17 cellular contexts compared by ENCODE assay signal in the genomic region with DNA sequence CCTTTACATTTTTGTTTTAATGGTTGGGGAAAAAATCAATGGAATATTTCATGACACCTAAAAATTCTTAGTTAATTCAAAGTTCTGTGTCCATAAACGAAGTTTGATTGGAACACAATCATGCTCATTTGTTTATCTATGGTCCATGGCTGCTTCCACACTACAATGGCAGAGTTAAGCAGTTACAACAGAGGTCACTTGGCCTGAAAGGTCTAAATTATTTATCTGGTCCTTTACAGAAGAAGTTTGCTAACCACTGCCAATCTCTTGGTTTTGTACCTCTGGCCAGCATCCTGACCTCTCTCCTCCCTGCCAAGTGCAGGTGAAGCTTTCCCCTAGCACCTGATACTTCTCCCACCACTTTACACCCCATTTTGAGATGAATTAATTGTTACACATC.
DNase-seq lines count a peak whose midpoint lies in the region; ATAC-seq, FAIRE-seq and TF ChIP-seq lines count a peak whose summit lies in the region.
"Had no signal": no experiment of that assay in that cellular context is flagged by ENCODE, and none has a peak within 500 bp of the region (broad histone marks: within the 10 kb centered on the region; RNA-seq: fewer than 3 reads in every experiment).

No MANE protein-coding gene starts in this region.

- no peaks in the 10 kb centered on the region for H3K27me3 ChIP-seq in H9 (ENCODE audit: insufficient read depth, low read length)
- H3K27me3 ChIP-seq in H1 (replicated peaks in 1 of 4; ENCODE audit: control insufficient read depth in 3 of 4, extremely low read depth in 1 of 4, insufficient read depth in 3 of 4, low read length in 3 of 4): no peaks in the 10 kb centered on the region
- H3K27me3 ChIP-seq: BLaER1 treated with 17β-estradiol and CSF1 and Interleukin-3, amounts not matched to agents 10 nM and 100 nM had no signal

- H2BK120ac ChIP-seq in H9 (ENCODE audit: low read depth, low read length, poor library complexity, severe bottlenecking) (no peak overlapping the region), H1 (replicated peaks; ENCODE audit: low read depth, low read length) (peak overlapping the region; percentile 22)

- H3K36me3 ChIP-seq in H1 (ENCODE audit: control insufficient read depth in 2 of 4, insufficient read depth in 4 of 4, low read length in 3 of 4): no peaks in the 10 kb centered on the region; a peak in 1 of 8 replicates

- H3K4me2 ChIP-seq in H9 (ENCODE audit: insufficient read depth, insufficient read length, low read length) (no peak overlapping the region), H1 (ENCODE audit: insufficient read depth in 1 of 2, low read depth in 2 of 2, low read length in 2 of 2) (no peak overlapping the region)
- H3K4me2 ChIP-seq: BLaER1 treated with 17β-estradiol and CSF1 and Interleukin-3, amounts not matched to agents 10 nM and 100 nM had no signal

- H2AFZ ChIP-seq in H9 (ENCODE audit: low read length): no peak overlapping the region
- no peak overlapping the region for H2AFZ ChIP-seq in H1 (ENCODE audit: low read length)

- no peak overlapping the region for H3K4me3 ChIP-seq in H1 (ENCODE audit: extremely low read depth in 1 of 4, insufficient read depth in 2 of 4, low read depth in 3 of 4, low read length in 4 of 4)
- H3K4me3 ChIP-seq: BLaER1 treated with 17β-estradiol and CSF1 and Interleukin-3, amounts not matched to agents 10 nM and 100 nM had no signal

- H3K79me2 ChIP-seq in H9 (ENCODE audit: insufficient read depth, low read length) (peaks cover 13% of the 10 kb centered on the region; the same call in 1 of the 2 replicates), H1 (ENCODE audit: control insufficient read depth in 1 of 2, insufficient read depth in 2 of 2, low read length in 2 of 2) (peaks cover 0 to 64% of the 10 kb centered on the region in 2 experiments; a peak in 3 of 4 replicates)

- H3K4me1 ChIP-seq in H9 (ENCODE audit: insufficient read depth, low read length): no peaks in the 10 kb centered on the region; the same call in 1 of the 2 replicates
- H3K4me1 ChIP-seq in H1 (replicated peaks in 1 of 4; ENCODE audit: control insufficient read depth in 3 of 4, insufficient read depth in 4 of 4, low read length in 3 of 4): no peaks in the 10 kb centered on the region

- no peak for TF ChIP-seq POLR2A in H1 (IDR thresholded peaks at IDR 0.05; ENCODE audit: control extremely low read depth in 1 of 2, low read depth in 2 of 2, low read length in 2 of 2)

- H3K36me3 Mint-ChIP-seq in H9 (ENCODE audit: insufficient read depth in 1 of 3, low read depth in 3 of 3): peaks cover 2 to 5% (median 3%) of the 10 kb centered on the region in 3 experiments; a peak in 6 of 7 replicates
- H3K36me3 Mint-ChIP-seq in nephron progenitor cell (ENCODE audit: low read depth): peaks cover 21% of the 10 kb centered on the region
- peaks cover 3% of the 10 kb centered on the region for H3K36me3 Mint-ChIP-seq in activated naive CD4-positive, alpha-beta T cell treated with anti-CD3 and anti-CD28 coated beads for 36 hours (ENCODE audit: low read depth)

- intact Hi-C loops in activated naive CD4-positive, alpha-beta T cell treated with anti-CD3 and anti-CD28 coated beads for 36 hours (cut with micrococcal nuclease): no loop called here
- intact Hi-C loops in Right ventricle myocardium superior (cut with DNase I): no loop called here

- DNase-seq in DMS 273 (lab: John Stamatoyannopoulos, UW; ENCODE audit: unreplicated experiment) (peak; percentile 55), DMS 273 treated with DMSO at 0.1 percent for 48 hours (lab: John Stamatoyannopoulos, UW) (no peak), H9 (no peak), H1 (ENCODE audit: low read depth in 1 of 2, low spot score in 2 of 2) (no peak), nephron progenitor cell (no peak), Right ventricle myocardium superior (no peak)
- DNase-seq in activated naive CD4-positive, alpha-beta T cell treated with anti-CD3 and anti-CD28 coated beads for 36 hours: no peak
- DNase-seq: CD8-positive, alpha-beta T cell; Kasumi-1; NCI-H1417 treated with DMSO at 0.1 percent for 48 hours; NCI-H2029 treated with DMSO at 0.1 percent for 48 hours; NCI-H345; NCI-H82 had no signal

- H3K9me3 ChIP-seq in H9 (ENCODE audit: control insufficient read depth, low read depth, low read length) (no peaks in the 10 kb centered on the region), H1 (ENCODE audit: insufficient read depth in 2 of 2, low read depth in 1 of 2, low read length in 1 of 2) (no peaks in the 10 kb centered on the region)

- H3K9me3 Mint-ChIP-seq in H9 (no peaks in the 10 kb centered on the region), nephron progenitor cell (peaks cover 5% of the 10 kb centered on the region)
- H3K9me3 Mint-ChIP-seq in activated naive CD4-positive, alpha-beta T cell treated with anti-CD3 and anti-CD28 coated beads for 36 hours: no peaks in the 10 kb centered on the region
- H3K9me3 Mint-ChIP-seq: CD8-positive, alpha-beta T cell had no signal

- no peak for TF ChIP-seq EP300 in H1 (IDR thresholded peaks at IDR 0.05; ENCODE audit: borderline replicate concordance in 1 of 2, low read depth in 2 of 2, low read length in 2 of 2)

- H4K20me1 ChIP-seq in H9 (ENCODE audit: control insufficient read depth, insufficient read depth, insufficient read length) (no peaks in the 10 kb centered on the region), H1 (replicated peaks in 1 of 2; ENCODE audit: control insufficient read depth in 1 of 2, insufficient read depth in 2 of 2, low read length in 2 of 2) (peaks cover 1 to 11% of the 10 kb centered on the region in 2 experiments)

- H3K4ac ChIP-seq in H9 (ENCODE audit: low read depth, low read length): no peak overlapping the region
- no peak overlapping the region for H3K4ac ChIP-seq in H1 (replicated peaks; ENCODE audit: insufficient read length, low read depth, low read length)

- H3K9ac ChIP-seq in H9 (ENCODE audit: extremely low read depth, insufficient read length, low read length) (no peak overlapping the region), H1 (replicated peaks in 1 of 4; ENCODE audit: extremely low read depth in 1 of 4, low read depth in 3 of 4, low read length in 3 of 4) (no peak overlapping the region)
- H3K9ac ChIP-seq: BLaER1 treated with 17β-estradiol and CSF1 and Interleukin-3, amounts not matched to agents 10 nM and 100 nM had no signal

- H3K27me3 Mint-ChIP-seq in H9 (ENCODE audit: low read depth) (no peaks in the 10 kb centered on the region), nephron progenitor cell (ENCODE audit: low read depth, poor library complexity) (peaks cover 3% of the 10 kb centered on the region)
- H3K27me3 Mint-ChIP-seq in activated naive CD4-positive, alpha-beta T cell treated with anti-CD3 and anti-CD28 coated beads for 36 hours (ENCODE audit: low read depth): no peaks in the 10 kb centered on the region

- WGBS in H9 (ENCODE audit: extremely low coverage, insufficient read length, low lambda C conversion rate): no CpG with 5 or more reads among the region's 1 CpG
- WGBS in H1 (ENCODE audit: extremely low coverage in 1 of 2, insufficient coverage in 1 of 2, insufficient read length in 1 of 2, insufficient replicate concordance in 2 of 2, low coverage in 1 of 2, low lambda C conversion rate in 2 of 2, missing lambda C conversion rate in 1 of 2), 2 experiments: 88% methylated on average over 1 of the region's 1 CpG; no CpG with 5 or more reads in 1 of the 2 experiments

- H3K14ac ChIP-seq in H9 (ENCODE audit: insufficient read depth, low read length) (no peak overlapping the region), H1 (ENCODE audit: insufficient read length) (no peak overlapping the region)

- H3K79me1 ChIP-seq in H9 (ENCODE audit: insufficient read depth, low read depth, low read length, poor library complexity, severe bottlenecking) (peaks cover 6% of the 10 kb centered on the region), H1 (ENCODE audit: low read depth, low read length) (peaks cover 5% of the 10 kb centered on the region; the same call in 1 of the 2 replicates)

- ATAC-seq in GM18870 (IDR thresholded peaks at IDR 0.05; ENCODE audit: unreplicated experiment): no peak
- no peak for ATAC-seq in Right ventricle myocardium superior (ENCODE audit: poor library complexity)
- ATAC-seq: CD8-positive, alpha-beta T cell had no signal

- CTCF ChIA-PET in H1 (lab: Charles Lee; ENCODE audit: partially characterized antibody): interaction anchor here (1.0 to 1.4 kb wide), 2 partner anchors 29 to 80 kb away, joined by 3 read pairs; no protein-coding TSS in a partner anchor
- CTCF ChIA-PET in activated naive CD4-positive, alpha-beta T cell treated with anti-CD3 and anti-CD28 coated beads for 36 hours (lab: Charles Lee): interaction anchor here (0.7 to 0.8 kb wide), 2 partner anchors 114 to 168 kb away, joined by 3 to 6 read pairs; no protein-coding TSS in a partner anchor

- H3K27ac ChIP-seq in H9 (ENCODE audit: insufficient read length, low read depth, low read length) (no peak overlapping the region), H1 (ENCODE audit: low read depth, low read length) (no peak overlapping the region)
- H3K27ac ChIP-seq: 22Rv1; BLaER1 treated with 17β-estradiol and CSF1 and Interleukin-3, amounts not matched to agents 10 nM and 100 nM had no signal

- H2AK5ac ChIP-seq in H9 (ENCODE audit: insufficient read length, low read length) (no peak overlapping the region), H1 (ENCODE audit: low read depth, low read length) (no peak overlapping the region)

- H3K4me1 Mint-ChIP-seq in H9 (peaks cover 8 to 13% of the 10 kb centered on the region in 2 experiments), nephron progenitor cell (peaks cover 16% of the 10 kb centered on the region)
- peaks cover 43% of the 10 kb centered on the region for H3K4me1 Mint-ChIP-seq in activated naive CD4-positive, alpha-beta T cell treated with anti-CD3 and anti-CD28 coated beads for 36 hours (ENCODE audit: low read depth)

- H3K27ac Mint-ChIP-seq in H9: 0 out of 7 replicates have a peak overlapping the region, but pooled peaks of 1 of the 3 experiments have one; percentile 3
- H3K27ac Mint-ChIP-seq in nephron progenitor cell: peak overlapping the region; percentile 19
- H3K27ac Mint-ChIP-seq in activated naive CD4-positive, alpha-beta T cell treated with anti-CD3 and anti-CD28 coated beads for 36 hours: no peak overlapping the region
- H3K27ac Mint-ChIP-seq: CD8-positive, alpha-beta T cell had no signal

- H2BK12ac ChIP-seq in H9 (ENCODE audit: insufficient read length, low read depth, low read length): no peak overlapping the region
- H2BK12ac ChIP-seq in H1 (ENCODE audit: low read depth, low read length): no peak overlapping the region

- H4K5ac ChIP-seq in H9 (ENCODE audit: insufficient read length, low read depth, low read length) (no peak overlapping the region), H1 (ENCODE audit: insufficient read length, low read depth, low read length) (no peak overlapping the region)

- no peak overlapping the region for H3K18ac ChIP-seq in H9 (ENCODE audit: insufficient read length, low read depth, low read length)
- no peak overlapping the region for H3K18ac ChIP-seq in H1 (ENCODE audit: extremely low read depth, low read length)

- H2BK15ac ChIP-seq in H9 (ENCODE audit: low read depth, low read length) (no peak overlapping the region), H1 (ENCODE audit: low read length) (no peak overlapping the region)

- no peak for TF ChIP-seq CTCF in H9 (conservative IDR thresholded peaks at IDR 0.05)
- TF ChIP-seq CTCF in H1 (IDR thresholded peaks at IDR 0.05; ENCODE audit: control extremely low read depth in 1 of 3, insufficient read depth in 1 of 3, low read depth in 1 of 3, low read length in 3 of 3): no peak
- TF ChIP-seq CTCF in nephron progenitor cell (IDR thresholded peaks at IDR 0.05): no peak

- H3K23ac ChIP-seq in H9 (ENCODE audit: insufficient read length, low read depth, low read length) (no peak overlapping the region), H1 (ENCODE audit: insufficient read length) (no peak overlapping the region)

- TF ChIP-seq RAD21 in H1 (IDR thresholded peaks at IDR 0.05 in 1 of 2, conservative IDR thresholded peaks at IDR 0.05 in 1 of 2; ENCODE audit: low read depth in 2 of 2, low read length in 2 of 2): no peak

- FAIRE-seq in H1 (lab: Jason Lieb, UNC): no peak
- FAIRE-seq: RCC 7860 had no signal

- H2BK20ac ChIP-seq in H9 (ENCODE audit: low read depth, low read length, poor library complexity, severe bottlenecking): no peak overlapping the region
- no peak overlapping the region for H2BK20ac ChIP-seq in H1 (ENCODE audit: low read length)

- H3K4me3 Mint-ChIP-seq in H9 (no peak overlapping the region), nephron progenitor cell (no peak overlapping the region)
- no peak overlapping the region for H3K4me3 Mint-ChIP-seq in activated naive CD4-positive, alpha-beta T cell treated with anti-CD3 and anti-CD28 coated beads for 36 hours
- H3K4me3 Mint-ChIP-seq: CD8-positive, alpha-beta T cell had no signal

- no peak overlapping the region for H4K91ac ChIP-seq in H9 (ENCODE audit: insufficient read length, low read depth, low read length)
- H4K91ac ChIP-seq in H1 (replicated peaks; ENCODE audit: insufficient read length, low read length): no peak overlapping the region

- H4K8ac ChIP-seq in H9 (replicated peaks; ENCODE audit: insufficient read length, low read depth, low read length): no peak overlapping the region
- H4K8ac ChIP-seq in H1 (ENCODE audit: extremely low read depth, insufficient read depth, low read length): no peak overlapping the region

- H2BK5ac ChIP-seq in H9 (ENCODE audit: insufficient read length, low read length): peak overlapping the region; percentile 60
- 0 out of 2 replicates have a peak overlapping the region, but pooled peaks have one; percentile 13 for H2BK5ac ChIP-seq in H1 (ENCODE audit: low read depth, low read length)

- no peak overlapping the region for H3K56ac ChIP-seq in H9 (ENCODE audit: insufficient read length, low read depth, low read length)
- H3K56ac ChIP-seq in H1 (replicated peaks; ENCODE audit: insufficient read length, low read depth, low read length): no peak overlapping the region

- no peaks in the 10 kb centered on the region for H3K23me2 ChIP-seq in H9 (ENCODE audit: insufficient read length, low read depth, low read length, poor library complexity, severe bottlenecking)
- H3K23me2 ChIP-seq in H1 (ENCODE audit: low read depth, low read length): no peaks in the 10 kb centered on the region; the same call in 1 of the 2 replicates

- no peak overlapping the region for H3T11ph ChIP-seq in H9 (ENCODE audit: low read length)

- POLR2A ChIA-PET in H1 (lab: Charles Lee; ENCODE audit: partially characterized antibody): no interaction called here
